8 cellular contexts compared by ENCODE assay signal in the genomic region with DNA sequence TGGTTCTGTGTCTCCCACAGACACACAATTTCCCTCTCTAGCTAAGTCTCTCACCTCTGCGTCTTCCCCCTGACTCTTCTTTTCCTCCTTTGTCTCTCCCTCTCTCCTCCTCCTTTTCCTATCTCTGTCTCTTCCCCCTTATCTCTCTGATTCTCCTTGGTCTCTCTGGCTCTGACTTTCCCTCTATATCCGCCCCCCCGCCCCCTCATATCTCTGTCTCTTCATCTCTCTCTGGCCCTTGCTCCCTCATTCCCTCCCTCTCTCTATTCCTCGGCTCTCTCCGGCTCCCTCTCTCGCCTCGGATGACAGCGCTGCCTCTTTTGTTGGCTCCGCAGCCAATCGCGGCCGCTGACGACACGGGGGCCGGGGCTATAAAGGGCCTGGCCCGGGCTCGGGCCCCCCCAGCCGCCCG. TPM values are rescaled to one million over a fixed set of nuclear protein-coding genes. Genes with fewer than 3 reads are reported as not detected.
DNase-seq lines count a peak whose midpoint lies in the region; ATAC-seq and TF ChIP-seq lines count a peak whose summit lies in the region.

A gene (plus strand): TSS at position 404 of the 412 bp plus-strand sequence. CDS start 195 bp downstream, outside the sequence.

- ATAC-seq in psoas muscle: peak; percentile 40 to 60 (median 48)

- H3K27ac ChIP-seq in psoas muscle: no peak within 1 kb of the TSS

- TF ChIP-seq CTCF in psoas muscle (IDR thresholded peaks at IDR 0.05): no peak

- in situ Hi-C loops in HAP-1 (cut with MboI; ENCODE audit: low sequenced_read_pairs): no loop called here

- DNase-seq in DMS153 (lab: John Stamatoyannopoulos, UW) (peak; percentile 52), HAP-1 (ENCODE audit: low spot score in 2 of 2) (peak; percentile 82 to 90), NCI-H1694 treated with DMSO at 0.1 percent for 48 hours (lab: John Stamatoyannopoulos, UW) (peak; percentile 29), T-helper 2 cell (peak; percentile 56 to 83 (median 62)), anterior cingulate cortex (lab: John Stamatoyannopoulos, UW) (peak in 54 of 58 donors; percentile 34 to 90 (median 72)), hepatic stellate cell (ENCODE audit: low spot score) (peak; percentile 89), psoas muscle (peak; percentile 77 to 85), D341Med (ENCODE audit: low spot score) (no peak)

- H3K27me3 ChIP-seq in HAP-1 (ENCODE audit: low read depth): no peaks in the 10 kb centered on the region
- peaks cover 0 to 8% (median 3%) of the 10 kb centered on the region in 3 donors for H3K27me3 ChIP-seq in psoas muscle (ENCODE audit: insufficient read depth in 3 of 3, low read length in 2 of 3)

- H3K4me3 ChIP-seq in HAP-1 (peak within 1 kb of the TSS; percentile 77), psoas muscle (peak within 1 kb of the TSS; percentile 67)

- WGBS in psoas muscle, 3 donors: 1% methylated on average over 15 to 19 of the region's 19 CpGs

- H3K4me1 ChIP-seq in HAP-1 (peaks cover 23% of the 10 kb centered on the region), psoas muscle (peaks cover 19% of the 10 kb centered on the region)

- H3K9me3 ChIP-seq in HAP-1: no peaks in the 10 kb centered on the region
- H3K9me3 ChIP-seq in psoas muscle: no peaks in the 10 kb centered on the region

- H3K36me3 ChIP-seq in HAP-1 (replicated peaks) (peaks cover 4% of the 10 kb centered on the region; the same call in 1 of the 2 replicates), psoas muscle (ENCODE audit: insufficient read depth in 1 of 2, low read depth in 1 of 2) (no peaks in the 10 kb centered on the region)

- intact Hi-C loops in psoas muscle (cut with DNase I): no loop called here

RNA-seq across cellular contexts. Expression of the gene that starts here (rescaled TPM):
- total RNA-seq in psoas muscle: 1 to 10 TPM in 3 of 4 donors, under 1 TPM in 1; 0.88 to 4.8 (median 1.4) TPM
- polyA plus RNA-seq in psoas muscle: 1 to 10 TPM in 2 of 3 donors, under 1 TPM in 1; 0.34 to 3.7 (median 2.3) TPM
